ENCODE assay signal across 17 cellular contexts in genomic region chr11:57308426-57309060, GRCh38. TPM values are rescaled to one million over a fixed set of nuclear protein-coding genes. Genes with fewer than 3 reads are reported as not detected.
DNase-seq lines count a peak whose midpoint lies in the region; ATAC-seq and TF ChIP-seq lines count a peak whose summit lies in the region.
"Had no signal": no experiment of that assay in that cellular context is flagged by ENCODE, and none has a peak within 500 bp of the region (broad histone marks: within the 10 kb centered on the region; RNA-seq: fewer than 3 reads in every experiment).

No MANE protein-coding gene starts in this region.

- peak overlapping the region; percentile 23 for H4K91ac ChIP-seq in mesenchymal stem cell (ENCODE audit: low read length)

- H3K9me3 ChIP-seq in mesenchymal stem cell (ENCODE audit: control insufficient read depth, low read length), result no peaks in the 10 kb centered on the region

- peaks cover 49% of the 10 kb centered on the region for H3K79me1 ChIP-seq in mesenchymal stem cell (replicated peaks; ENCODE audit: low read length, poor library complexity, severe bottlenecking)

- peaks cover 66% of the 10 kb centered on the region for H3K4me1 ChIP-seq in mesenchymal stem cell (ENCODE audit: control insufficient read depth, insufficient read depth, low read depth, low read length)

- WGBS in mesenchymal stem cell, result 97% methylated on average over 10 of the region's 10 CpGs

- peak overlapping the region; percentile 19 for H3K9ac ChIP-seq in mesenchymal stem cell (ENCODE audit: low read length)

- no peak overlapping the region for H2BK120ac ChIP-seq in mesenchymal stem cell (ENCODE audit: low read depth, low read length)

- no peak for TF ChIP-seq POLR2A in erythroblast (IDR thresholded peaks at IDR 0.05; ENCODE audit: low read length)

- H2AK5ac ChIP-seq in mesenchymal stem cell (ENCODE audit: low read length, severe bottlenecking), result no peak overlapping the region

- H3K27me3 Mint-ChIP-seq in HFFc6 (ENCODE audit: insufficient read depth), result peaks cover 5% of the 10 kb centered on the region; the same call in 1 of the 2 replicates
- H3K27me3 Mint-ChIP-seq in central memory CD8-positive, alpha-beta T cell, result no peaks in the 10 kb centered on the region
- H3K27me3 Mint-ChIP-seq in stimulated activated naive B cell treated with anti-CD40 and anti-IgM and Interleukin-4, amounts not matched to agents 10 μg/mL and 1 μg/mL and 100 μg/mL, for 72 hours, result peaks cover 4 to 5% of the 10 kb centered on the region in 2 donors
- no peaks in the 10 kb centered on the region for H3K27me3 Mint-ChIP-seq in activated T-cell treated with anti-CD3 and anti-CD28 coated beads, Interleukin-2, amount 50 U/mL, for 4 hours (ENCODE audit: low read depth)

- no peak overlapping the region for H2BK12ac ChIP-seq in mesenchymal stem cell (ENCODE audit: low read length in 2 of 2)

- H3K9me3 Mint-ChIP-seq in HFFc6, result no peaks in the 10 kb centered on the region
- H3K9me3 Mint-ChIP-seq in central memory CD8-positive, alpha-beta T cell, result no peaks in the 10 kb centered on the region
- no peaks in the 10 kb centered on the region for H3K9me3 Mint-ChIP-seq in stimulated activated naive B cell treated with anti-CD40 and anti-IgM and Interleukin-4, amounts not matched to agents 10 μg/mL and 1 μg/mL and 100 μg/mL, for 72 hours
- no peaks in the 10 kb centered on the region for H3K9me3 Mint-ChIP-seq in activated T-cell treated with anti-CD3 and anti-CD28 coated beads, Interleukin-2, amount 50 U/mL, for 4 hours

- H4K8ac ChIP-seq in mesenchymal stem cell (ENCODE audit: low read length), result no peak overlapping the region

- no peak for TF ChIP-seq CTCF in HFFc6 (IDR thresholded peaks at IDR 0.05)

- peaks cover 36% of the 10 kb centered on the region for H3K36me3 Mint-ChIP-seq in HFFc6 (ENCODE audit: low read depth)
- H3K36me3 Mint-ChIP-seq in central memory CD8-positive, alpha-beta T cell (ENCODE audit: insufficient read depth), result peaks cover 1% of the 10 kb centered on the region
- peaks cover 16 to 28% of the 10 kb centered on the region in 2 donors for H3K36me3 Mint-ChIP-seq in stimulated activated naive B cell treated with anti-CD40 and anti-IgM and Interleukin-4, amounts not matched to agents 10 μg/mL and 1 μg/mL and 100 μg/mL, for 72 hours
- peaks cover 14% of the 10 kb centered on the region for H3K36me3 Mint-ChIP-seq in activated T-cell treated with anti-CD3 and anti-CD28 coated beads, Interleukin-2, amount 50 U/mL, for 4 hours (ENCODE audit: insufficient read depth)

- peak overlapping the region in 1 of 2 experiments; percentile 36 for H3K4me3 ChIP-seq in mesenchymal stem cell (ENCODE audit: insufficient read depth in 1 of 2, low read depth in 1 of 2, low read length in 2 of 2)

- H3K4me3 Mint-ChIP-seq in HFFc6, result peak overlapping the region; percentile 39
- no peak overlapping the region for H3K4me3 Mint-ChIP-seq in central memory CD8-positive, alpha-beta T cell
- no peak overlapping the region for H3K4me3 Mint-ChIP-seq in stimulated activated naive B cell treated with anti-CD40 and anti-IgM and Interleukin-4, amounts not matched to agents 10 μg/mL and 1 μg/mL and 100 μg/mL, for 72 hours
- H3K4me3 Mint-ChIP-seq in activated T-cell treated with anti-CD3 and anti-CD28 coated beads, Interleukin-2, amount 50 U/mL, for 4 hours, result no peak overlapping the region

- ATAC-seq in central memory CD8-positive, alpha-beta T cell (replicated peaks; ENCODE audit: extremely low read depth, poor library complexity, severe bottlenecking), result no peak
- no peak for ATAC-seq in stimulated activated naive B cell treated with anti-CD40 and anti-IgM and Interleukin-4, amounts not matched to agents 10 μg/mL and 1 μg/mL and 100 μg/mL, for 72 hours (replicated peaks)
- no peak for ATAC-seq in activated T-cell treated with anti-CD3 and anti-CD28 coated beads, Interleukin-2, amount 50 U/mL, for 4 hours

- no peaks in the 10 kb centered on the region for H3K27me3 ChIP-seq in mesenchymal stem cell (ENCODE audit: control insufficient read depth in 1 of 2, insufficient read depth in 1 of 2, low read length in 2 of 2)

- H3K14ac ChIP-seq in mesenchymal stem cell (ENCODE audit: low read length in 2 of 2), result no peak overlapping the region

- H3K27ac ChIP-seq in mesenchymal stem cell (ENCODE audit: low read length, poor library complexity, severe bottlenecking), result no peak overlapping the region

- H3K27ac Mint-ChIP-seq in HFFc6, result peak overlapping the region; percentile 62
- H3K27ac Mint-ChIP-seq in central memory CD8-positive, alpha-beta T cell (ENCODE audit: low read depth), result peak overlapping the region; percentile 84
- H3K27ac Mint-ChIP-seq in stimulated activated naive B cell treated with anti-CD40 and anti-IgM and Interleukin-4, amounts not matched to agents 10 μg/mL and 1 μg/mL and 100 μg/mL, for 72 hours, result peak overlapping the region; percentile 20

- H2BK5ac ChIP-seq in mesenchymal stem cell (ENCODE audit: low read depth, low read length, poor library complexity, severe bottlenecking), result no peak overlapping the region

- peaks cover 60 to 73% of the 10 kb centered on the region in 2 experiments for H3K36me3 ChIP-seq in mesenchymal stem cell (ENCODE audit: control insufficient read depth in 1 of 2, insufficient read depth in 2 of 2, low read depth in 1 of 2, low read length in 2 of 2)

- no peak overlapping the region for H3K18ac ChIP-seq in mesenchymal stem cell (ENCODE audit: low read depth in 1 of 2, low read length in 2 of 2)

- DNase-seq in HFFc6 (no peak), mesenchymal stem cell (no peak), GM19238 (ENCODE audit: insufficient read length, low spot score) (no peak), DMS114 treated with DMSO at 0.1 percent for 48 hours (lab: John Stamatoyannopoulos, UW; ENCODE audit: unreplicated experiment) (no peak), erythroblast (lab: John Stamatoyannopoulos, UW) (no peak)
- DNase-seq in central memory CD8-positive, alpha-beta T cell (ENCODE audit: low spot score in 2 of 2), result no peak
- no peak for DNase-seq in stimulated activated naive B cell treated with anti-CD40 and anti-IgM and Interleukin-4, amounts not matched to agents 10 μg/mL and 1 μg/mL and 100 μg/mL, for 72 hours
- DNase-seq in activated T-cell treated with anti-CD3 and anti-CD28 coated beads, Interleukin-2, amount 50 U/mL, for 4 hours, result no peak
- DNase-seq: activated gamma-delta T cell treated with Interleukin-2 at 50 U/mL for 16 hours; effector CD4-positive, alpha-beta T cell; foreskin fibroblast; Karpas-422; NCI-H1436 treated with DMSO at 0.1 percent for 48 hours; NCI-H524; nucleus accumbens had no signal

- no peak overlapping the region for H3K23ac ChIP-seq in mesenchymal stem cell (ENCODE audit: low read length in 2 of 2)

- H2AFZ ChIP-seq in mesenchymal stem cell (ENCODE audit: low read depth, low read length), result no peak overlapping the region

- H3K4me2 ChIP-seq in mesenchymal stem cell (ENCODE audit: low read length, poor library complexity, severe bottlenecking), result no peak overlapping the region

- no peak overlapping the region for H3K4ac ChIP-seq in mesenchymal stem cell (ENCODE audit: low read depth in 1 of 2, low read length in 2 of 2)

- H3K4me1 Mint-ChIP-seq in HFFc6 (ENCODE audit: low read depth), result peaks cover 81% of the 10 kb centered on the region
- peaks cover 18% of the 10 kb centered on the region for H3K4me1 Mint-ChIP-seq in central memory CD8-positive, alpha-beta T cell
- H3K4me1 Mint-ChIP-seq in stimulated activated naive B cell treated with anti-CD40 and anti-IgM and Interleukin-4, amounts not matched to agents 10 μg/mL and 1 μg/mL and 100 μg/mL, for 72 hours, result peaks cover 19 to 24% of the 10 kb centered on the region in 2 donors
- peaks cover 13% of the 10 kb centered on the region for H3K4me1 Mint-ChIP-seq in activated T-cell treated with anti-CD3 and anti-CD28 coated beads, Interleukin-2, amount 50 U/mL, for 4 hours (ENCODE audit: low read depth)

- H2BK15ac ChIP-seq in mesenchymal stem cell (ENCODE audit: low read depth, poor library complexity, severe bottlenecking), result no peak overlapping the region

RNA-seq across cellular contexts. Expression of gene TNKS1BP1, which starts 16.2 kb away (rescaled TPM):
- total RNA-seq in HFFc6 (2021; fragmentation: NEBNext Ultra II Directional; extraction: Animal tissue kit (Norgen Biotek cat#: 25700)), result 100 to 1,000 TPM; 118 to 134 (median 123) TPM
- polyA plus RNA-seq in mesenchymal stem cell (2013, experiment 1 of 2), result 141 TPM
- 142 TPM for polyA plus RNA-seq in mesenchymal stem cell (2013, experiment 2 of 2)
- 10 to 100 TPM; 27.2 to 34.3 (median 30.7) TPM for total RNA-seq in activated T-cell treated with anti-CD3 and anti-CD28 coated beads, Interleukin-2, amount 50 U/mL, for 4 hours

RNA-seq across cellular contexts. Expression of gene SSRP1, which starts 27.1 kb away (rescaled TPM):
- 100 to 1,000 TPM in 5 of 6 experiments, 10 to 100 TPM in 1; 84.0 to 141 (median 133) TPM for total RNA-seq in HFFc6 (2021; fragmentation: NEBNext Ultra II Directional; extraction: Animal tissue kit (Norgen Biotek cat#: 25700))
- 79.2 TPM for polyA plus RNA-seq in mesenchymal stem cell (2013, experiment 1 of 2)
- 75.1 TPM for polyA plus RNA-seq in mesenchymal stem cell (2013, experiment 2 of 2)
- total RNA-seq in activated T-cell treated with anti-CD3 and anti-CD28 coated beads, Interleukin-2, amount 50 U/mL, for 4 hours, result 100 to 1,000 TPM; 287 to 317 (median 302) TPM

RNA-seq across cellular contexts. Expression of gene P2RX3, which starts 29.6 kb away (rescaled TPM):
- total RNA-seq in HFFc6 (2021; fragmentation: NEBNext Ultra II Directional; extraction: Animal tissue kit (Norgen Biotek cat#: 25700)), result not detected
- polyA plus RNA-seq in mesenchymal stem cell (2013, experiment 1 of 2), result not detected
- not detected for polyA plus RNA-seq in mesenchymal stem cell (2013, experiment 2 of 2)
- not detected for total RNA-seq in activated T-cell treated with anti-CD3 and anti-CD28 coated beads, Interleukin-2, amount 50 U/mL, for 4 hours
- total RNA-seq: mesenteric fat pad, RPMI7951 had no signal

Comparison
In these comparisons a context has a peak if more than half of its experiments do, and no peak if none do; other contexts are left out.
1. H3K27ac Mint-ChIP-seq: peak in every context shown above with its lines; median percentile 84 in central memory CD8-positive, alpha-beta T cell; 62 in HFFc6; 20 in stimulated activated naive B cell treated with anti-CD40 and anti-IgM and Interleukin-4, amounts not matched to agents 10 μg/mL and 1 μg/mL and 100 μg/mL, for 72 hours.